ENCODE assay signal across 8 cellular contexts in genomic region chr3:189563841-189564563, GRCh38.
A peak's percentile ranks its signal among the peaks of the same experiment; 100 is the strongest.
DNase-seq lines count a peak whose midpoint lies in the region; ATAC-seq and TF ChIP-seq lines count a peak whose summit lies in the region.

No MANE protein-coding gene starts in this region.

- ATAC-seq in HG03045 (IDR thresholded peaks at IDR 0.05; ENCODE audit: unreplicated experiment), result peak; percentile 88

- peak; percentile 54 for DNase-seq in stimulated activated CD4-positive, alpha-beta T cell treated with anti-CD3 and anti-CD28 coated beads, Interleukin-15, amount 100 ng/mL, for 24 hours
- DNase-seq in stimulated activated CD4-positive, alpha-beta T cell treated with anti-CD3 and anti-CD28 coated beads, Interleukin-12 subunit alpha, Interleukin-12 subunit beta, amount 100 ng/mL, for 4 hours, result no peak
- DNase-seq in RPMI7951 (ENCODE audit: low read depth) (peak; percentile 99), fibroblast of villous mesenchyme (ENCODE audit: low read depth) (peak; percentile 56), mesenteric fat pad (ENCODE audit: low spot score) (no peak), 8988T (no peak)
- DNase-seq in activated CD8-positive, alpha-beta memory T cell treated with anti-CD3 and anti-CD28 coated beads, Interleukin-2, amount 50 U/mL, for 48 hours, result no peak

- H3K4me3 ChIP-seq in fibroblast of villous mesenchyme (ENCODE audit: low read depth, low read length), result no peak overlapping the region

- no peak for TF ChIP-seq CTCF in fibroblast of villous mesenchyme (IDR thresholded peaks at IDR 0.05; ENCODE audit: insufficient read depth, low read depth, low read length)

Comparison
In these comparisons a context has a peak if more than half of its experiments do, and no peak if none do; other contexts are left out.
1. DNase-seq: peak in stimulated activated CD4-positive, alpha-beta T cell treated with anti-CD3 and anti-CD28 coated beads, Interleukin-15, amount 100 ng/mL, for 24 hours (single experiment), RPMI7951 (single experiment) and fibroblast of villous mesenchyme (single experiment); none in stimulated activated CD4-positive, alpha-beta T cell treated with anti-CD3 and anti-CD28 coated beads, Interleukin-12 subunit alpha, Interleukin-12 subunit beta, amount 100 ng/mL, for 4 hours (single experiment), mesenteric fat pad (single experiment), activated CD8-positive, alpha-beta memory T cell treated with anti-CD3 and anti-CD28 coated beads, Interleukin-2, amount 50 U/mL, for 48 hours (single experiment) and 8988T (single experiment).